17 cellular contexts compared by ENCODE assay signal in the genomic region with DNA sequence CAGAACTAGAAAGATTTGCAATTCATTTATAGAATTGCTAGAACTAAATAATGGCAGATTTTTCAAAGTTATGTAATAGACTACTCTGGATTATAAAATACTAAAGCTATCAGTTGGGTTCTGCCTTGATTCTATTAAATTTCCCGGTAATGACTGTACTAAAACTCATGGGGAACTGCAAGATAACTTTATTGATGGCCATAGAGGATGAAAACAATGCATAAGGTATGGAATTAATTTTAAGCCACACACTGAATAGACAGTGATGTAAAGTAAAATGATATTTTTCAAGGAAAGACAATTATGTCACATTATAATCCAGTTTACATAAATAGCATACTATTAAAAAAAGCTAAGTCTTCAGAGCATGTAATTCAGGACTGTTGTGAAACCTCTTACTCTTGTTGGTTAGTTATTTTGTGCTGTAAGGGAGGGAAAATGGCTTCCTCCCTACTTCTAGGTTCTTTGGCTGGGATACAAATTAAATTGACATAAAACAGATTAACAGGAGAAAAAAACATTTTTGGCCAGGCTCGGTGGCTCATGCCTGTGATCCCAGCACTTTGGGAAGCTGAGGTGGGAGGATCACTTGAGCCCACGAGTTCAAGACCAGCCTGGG.
A peak's percentile ranks its signal among the peaks of the same experiment; 100 is the strongest.
DNase-seq lines count a peak whose midpoint lies in the region; ATAC-seq and TF ChIP-seq lines count a peak whose summit lies in the region.
"Had no signal": no experiment of that assay in that cellular context is flagged by ENCODE, and none has a peak within 500 bp of the region (broad histone marks: within the 10 kb centered on the region; RNA-seq: fewer than 3 reads in every experiment).

No MANE protein-coding gene starts in this region.

- DNase-seq in activated CD8-positive, alpha-beta memory T cell treated with anti-CD3 and anti-CD28 coated beads, Interleukin-2, amount 10 ng/mL, durations not matched to agents 7 days and 5 days, result no peak
- no peak for DNase-seq in activated CD8-positive, alpha-beta memory T cell treated with anti-CD3 and anti-CD28 coated beads for 24 hours
- DNase-seq in Peyer's patch (no peak), spleen (no peak), NCI-H748 treated with DMSO at 0.1 percent for 48 hours (lab: John Stamatoyannopoulos, UW) (no peak), H9 (no peak)
- DNase-seq in activated naive CD8-positive, alpha-beta T cell treated with anti-CD3 and anti-CD28 coated beads, Interleukin-2, amount 10 ng/mL, durations not matched to agents 7 days and 5 days, result no peak
- DNase-seq: body of pancreas, GF-D8, glutamatergic neuron, NCI-H1092, NCI-H2171, RPMI8226 had no signal

- H3K36me3 ChIP-seq in Peyer's patch (no peaks in the 10 kb centered on the region), spleen (peaks cover 0 to 20% (median 0%) of the 10 kb centered on the region in 6 donors)

- no peak overlapping the region for H2BK12ac ChIP-seq in H9 (ENCODE audit: insufficient read length, low read depth, low read length)

- POLR2A ChIA-PET in activated naive CD8-positive, alpha-beta T cell treated with anti-CD3 and anti-CD28 coated beads, Interleukin-2, amount 10 ng/mL, durations not matched to agents 7 days and 5 days (lab: Charles Lee), result interaction anchor here (0.7 to 14.2 kb wide), 16 partner anchors 8 to 945 kb away, joined by 3 to 258 read pairs (median 4); partner anchors contain the start of genes AMIGO2, PCED1B and SLC38A1

- H3K4me3 Mint-ChIP-seq in activated CD8-positive, alpha-beta memory T cell treated with anti-CD3 and anti-CD28 coated beads, Interleukin-2, amount 10 ng/mL, durations not matched to agents 7 days and 5 days, result peak overlapping the region; percentile 87
- peak overlapping the region; percentile 87 for H3K4me3 Mint-ChIP-seq in activated naive CD8-positive, alpha-beta T cell treated with anti-CD3 and anti-CD28 coated beads, Interleukin-2, amount 10 ng/mL, durations not matched to agents 7 days and 5 days
- no peak overlapping the region for H3K4me3 Mint-ChIP-seq in H9
- H3K4me3 Mint-ChIP-seq: mesothelial cell of epicardium had no signal

- H3K14ac ChIP-seq in H9 (ENCODE audit: insufficient read depth, low read length), result no peak overlapping the region

- no peaks in the 10 kb centered on the region for H4K20me1 ChIP-seq in H9 (ENCODE audit: control insufficient read depth, insufficient read depth, insufficient read length)

- H4K5ac ChIP-seq in H9 (ENCODE audit: insufficient read length, low read depth, low read length), result no peak overlapping the region

- no peak overlapping the region for H2AK5ac ChIP-seq in H9 (ENCODE audit: insufficient read length, low read length)

- no peak overlapping the region for H2BK20ac ChIP-seq in H9 (ENCODE audit: low read depth, low read length, poor library complexity, severe bottlenecking)

- CTCF ChIA-PET in activated CD8-positive, alpha-beta memory T cell treated with anti-CD3 and anti-CD28 coated beads, Interleukin-2, amount 10 ng/mL, durations not matched to agents 7 days and 5 days (lab: Charles Lee), result interaction anchor here (1.0 to 5.9 kb wide), 3 partner anchors 63 to 183 kb away, joined by 3 to 32 read pairs (median 8); partner anchors contain the start of genes AMIGO2 and PCED1B

- H3K36me3 Mint-ChIP-seq in activated CD8-positive, alpha-beta memory T cell treated with anti-CD3 and anti-CD28 coated beads, Interleukin-2, amount 10 ng/mL, durations not matched to agents 7 days and 5 days, result peaks cover 40% of the 10 kb centered on the region
- H3K36me3 Mint-ChIP-seq in activated naive CD8-positive, alpha-beta T cell treated with anti-CD3 and anti-CD28 coated beads, Interleukin-2, amount 10 ng/mL, durations not matched to agents 7 days and 5 days, result peaks cover 63% of the 10 kb centered on the region
- no peaks in the 10 kb centered on the region for H3K36me3 Mint-ChIP-seq in H9 (ENCODE audit: insufficient read depth in 1 of 3, low read depth in 3 of 3)
- H3K36me3 Mint-ChIP-seq: mesothelial cell of epicardium had no signal

- H3K4me1 ChIP-seq in Peyer's patch (peaks cover 0 to 1% (median 0%) of the 10 kb centered on the region in 4 donors), spleen (peaks cover 0 to 96% (median 68%) of the 10 kb centered on the region in 6 donors), H9 (ENCODE audit: insufficient read depth, low read length) (no peaks in the 10 kb centered on the region; the same call in 1 of the 2 replicates)
- H3K4me1 ChIP-seq: body of pancreas had no signal

- no peak overlapping the region for H3K9ac ChIP-seq in H9 (ENCODE audit: extremely low read depth, insufficient read length, low read length)

- no peak overlapping the region for H3K4ac ChIP-seq in H9 (ENCODE audit: low read depth, low read length)

- no peaks in the 10 kb centered on the region for H3K9me3 Mint-ChIP-seq in activated CD8-positive, alpha-beta memory T cell treated with anti-CD3 and anti-CD28 coated beads, Interleukin-2, amount 10 ng/mL, durations not matched to agents 7 days and 5 days (ENCODE audit: low read depth)
- H3K9me3 Mint-ChIP-seq in activated naive CD8-positive, alpha-beta T cell treated with anti-CD3 and anti-CD28 coated beads, Interleukin-2, amount 10 ng/mL, durations not matched to agents 7 days and 5 days, result no peaks in the 10 kb centered on the region
- H3K9me3 Mint-ChIP-seq in H9, result no peaks in the 10 kb centered on the region
- H3K9me3 Mint-ChIP-seq: dendritic cell treated with granulocyte-macrophage colony-stimulating factor and Interleukin-4, amounts not matched to agents 40 ng/mL and 50 ng/mL, for 4 days; mesothelial cell of epicardium had no signal

- H3K4me2 ChIP-seq in H9 (ENCODE audit: insufficient read depth, insufficient read length, low read length), result no peak overlapping the region

- no peak overlapping the region for H3K18ac ChIP-seq in H9 (ENCODE audit: insufficient read length, low read depth, low read length)

- H3K23ac ChIP-seq in H9 (ENCODE audit: insufficient read length, low read depth, low read length), result no peak overlapping the region

- no peak overlapping the region for H2BK5ac ChIP-seq in H9 (ENCODE audit: insufficient read length, low read length)

- no peak overlapping the region for H3T11ph ChIP-seq in H9 (ENCODE audit: low read length)

- intact Hi-C loops in spleen (cut with DNase I; ENCODE audit: low total_unique reads), result no loop called here

- H3K4me1 Mint-ChIP-seq in activated CD8-positive, alpha-beta memory T cell treated with anti-CD3 and anti-CD28 coated beads, Interleukin-2, amount 10 ng/mL, durations not matched to agents 7 days and 5 days, result peaks cover 58% of the 10 kb centered on the region
- H3K4me1 Mint-ChIP-seq in activated naive CD8-positive, alpha-beta T cell treated with anti-CD3 and anti-CD28 coated beads, Interleukin-2, amount 10 ng/mL, durations not matched to agents 7 days and 5 days, result peaks cover 39% of the 10 kb centered on the region
- peaks cover 7 to 16% of the 10 kb centered on the region in 2 experiments for H3K4me1 Mint-ChIP-seq in H9

- H2BK15ac ChIP-seq in H9 (ENCODE audit: low read depth, low read length), result no peak overlapping the region

- H3K56ac ChIP-seq in H9 (ENCODE audit: insufficient read length, low read depth, low read length), result no peak overlapping the region

- H3K27ac Mint-ChIP-seq in activated CD8-positive, alpha-beta memory T cell treated with anti-CD3 and anti-CD28 coated beads, Interleukin-2, amount 10 ng/mL, durations not matched to agents 7 days and 5 days, result peak overlapping the region; percentile 97
- H3K27ac Mint-ChIP-seq in activated naive CD8-positive, alpha-beta T cell treated with anti-CD3 and anti-CD28 coated beads, Interleukin-2, amount 10 ng/mL, durations not matched to agents 7 days and 5 days, result peak overlapping the region; percentile 96
- H3K27ac Mint-ChIP-seq in H9, result no peak overlapping the region

- no peak for ATAC-seq in activated CD8-positive, alpha-beta memory T cell treated with anti-CD3 and anti-CD28 coated beads, Interleukin-2, amount 10 ng/mL, durations not matched to agents 7 days and 5 days
- ATAC-seq in activated naive CD8-positive, alpha-beta T cell treated with anti-CD3 and anti-CD28 coated beads, Interleukin-2, amount 10 ng/mL, durations not matched to agents 7 days and 5 days (ENCODE audit: low read depth), result no peak
- no peak for ATAC-seq in HG03469 (IDR thresholded peaks at IDR 0.05; ENCODE audit: unreplicated experiment)
- ATAC-seq: activated CD4-positive, CD25-positive, alpha-beta regulatory T cell treated with anti-CD3 and anti-CD28 coated beads, Interleukin-2, amount 50 U/mL, for 24 hours; body of pancreas had no signal

- no peak overlapping the region for H2AFZ ChIP-seq in H9 (ENCODE audit: low read length)

- H3K27me3 ChIP-seq in Peyer's patch (no peaks in the 10 kb centered on the region), spleen (replicated peaks in 1 of 7) (no peaks in the 10 kb centered on the region), H9 (ENCODE audit: insufficient read depth, low read length) (no peaks in the 10 kb centered on the region)
- H3K27me3 ChIP-seq: body of pancreas had no signal

- TF ChIP-seq POLR2A in Peyer's patch (IDR thresholded peaks at IDR 0.05), result no peak
- TF ChIP-seq POLR2A in spleen (IDR thresholded peaks at IDR 0.05), result no peak

- H3K79me1 ChIP-seq in H9 (ENCODE audit: insufficient read depth, low read depth, low read length, poor library complexity, severe bottlenecking), result no peaks in the 10 kb centered on the region

- TF ChIP-seq CTCF in Peyer's patch (IDR thresholded peaks at IDR 0.05) (no peak), spleen (IDR thresholded peaks at IDR 0.05 in 8 of 11, conservative IDR thresholded peaks at IDR 0.05 in 3 of 11) (no peak), H9 (conservative IDR thresholded peaks at IDR 0.05) (no peak)

- no peaks in the 10 kb centered on the region for H3K79me2 ChIP-seq in H9 (ENCODE audit: insufficient read depth, low read length)

- H2BK120ac ChIP-seq in H9 (ENCODE audit: low read depth, low read length, poor library complexity, severe bottlenecking), result no peak overlapping the region

- H4K91ac ChIP-seq in H9 (ENCODE audit: insufficient read length, low read depth, low read length), result no peak overlapping the region

- H3K27ac ChIP-seq in Peyer's patch (peak overlapping the region in 2 of 4 donors; percentile 87 to 89), spleen (peak overlapping the region; percentile 70 to 94 (median 88)), H9 (ENCODE audit: insufficient read length, low read depth, low read length) (no peak overlapping the region)
- H3K27ac ChIP-seq: body of pancreas had no signal

- no peak overlapping the region for H4K8ac ChIP-seq in H9 (replicated peaks; ENCODE audit: insufficient read length, low read depth, low read length)

- H3K23me2 ChIP-seq in H9 (ENCODE audit: insufficient read length, low read depth, low read length, poor library complexity, severe bottlenecking), result no peaks in the 10 kb centered on the region

- WGBS in spleen, 5 donors, result 58 to 74% (median 59%) methylated on average over 3 of the region's 3 CpGs
- WGBS in H9 (ENCODE audit: extremely low coverage, insufficient read length, low lambda C conversion rate), result no CpG with 5 or more reads among the region's 3 CpGs

- H3K9me3 ChIP-seq in Peyer's patch (no peaks in the 10 kb centered on the region), spleen (no peaks in the 10 kb centered on the region), H9 (ENCODE audit: control insufficient read depth, low read depth, low read length) (no peaks in the 10 kb centered on the region)
- H3K9me3 ChIP-seq: body of pancreas had no signal

- no peaks in the 10 kb centered on the region for H3K27me3 Mint-ChIP-seq in activated CD8-positive, alpha-beta memory T cell treated with anti-CD3 and anti-CD28 coated beads, Interleukin-2, amount 10 ng/mL, durations not matched to agents 7 days and 5 days
- H3K27me3 Mint-ChIP-seq in activated naive CD8-positive, alpha-beta T cell treated with anti-CD3 and anti-CD28 coated beads, Interleukin-2, amount 10 ng/mL, durations not matched to agents 7 days and 5 days, result peaks cover 1% of the 10 kb centered on the region
- no peaks in the 10 kb centered on the region for H3K27me3 Mint-ChIP-seq in H9 (ENCODE audit: low read depth)
- H3K27me3 Mint-ChIP-seq: dendritic cell treated with granulocyte-macrophage colony-stimulating factor and Interleukin-4, amounts not matched to agents 40 ng/mL and 50 ng/mL, for 4 days had no signal

- H3K4me3 ChIP-seq in Peyer's patch, result peak overlapping the region; percentile 3 to 46 (median 36)
- H3K4me3 ChIP-seq in spleen, result peak overlapping the region in 7 of 8 donors; percentile 2 to 72 (median 42)
- H3K4me3 ChIP-seq: body of pancreas had no signal

Comparison
In these comparisons a context has a peak if more than half of its experiments do, and no peak if none do; other contexts are left out.
1. H3K27ac Mint-ChIP-seq: peak in activated CD8-positive, alpha-beta memory T cell treated with anti-CD3 and anti-CD28 coated beads, Interleukin-2, amount 10 ng/mL, durations not matched to agents 7 days and 5 days (single experiment) and activated naive CD8-positive, alpha-beta T cell treated with anti-CD3 and anti-CD28 coated beads, Interleukin-2, amount 10 ng/mL, durations not matched to agents 7 days and 5 days (single experiment); none in H9 (0 of 3).
2. H3K4me3 Mint-ChIP-seq: peak in activated CD8-positive, alpha-beta memory T cell treated with anti-CD3 and anti-CD28 coated beads, Interleukin-2, amount 10 ng/mL, durations not matched to agents 7 days and 5 days (single experiment) and activated naive CD8-positive, alpha-beta T cell treated with anti-CD3 and anti-CD28 coated beads, Interleukin-2, amount 10 ng/mL, durations not matched to agents 7 days and 5 days (single experiment); none in H9 (0 of 2).